ENCODE assay signal across 8 cellular contexts in the genomic region with DNA sequence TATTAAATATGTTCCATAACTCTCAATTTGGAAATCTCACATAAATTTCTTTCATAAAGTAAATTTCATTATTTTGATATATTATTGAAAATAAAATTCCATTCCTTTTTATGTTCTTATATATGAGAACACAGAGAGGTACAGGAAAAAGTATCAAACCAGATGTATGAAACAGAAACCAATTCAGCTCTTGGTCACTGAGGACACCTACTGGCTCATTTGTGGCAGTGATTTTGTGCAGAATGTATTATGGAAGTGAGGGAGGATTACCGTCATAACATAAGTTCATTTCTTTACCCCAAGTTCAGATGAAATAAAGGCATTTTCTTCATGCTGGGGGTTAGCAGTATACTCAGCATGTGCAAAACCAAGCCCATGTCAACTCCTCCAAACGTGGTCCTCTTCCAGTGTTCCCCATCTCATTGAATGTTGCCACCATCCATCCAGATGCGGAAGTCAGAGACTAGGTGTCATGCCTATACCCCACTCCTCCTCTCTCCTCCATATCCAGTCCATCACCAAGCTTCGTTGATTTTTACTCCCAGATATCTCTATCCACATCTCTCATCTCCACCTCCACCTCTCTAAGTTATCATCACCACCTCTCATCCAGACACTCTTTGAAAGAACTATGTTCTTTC. TPM values are rescaled to one million over a fixed set of nuclear protein-coding genes. Genes with fewer than 3 reads are reported as not detected.
DNase-seq lines count a peak whose midpoint lies in the region; ATAC-seq and TF ChIP-seq lines count a peak whose summit lies in the region.

No MANE protein-coding gene starts in this region.

- peaks cover 6% of the 10 kb centered on the region for H3K4me1 Mint-ChIP-seq in CD8-positive, alpha-beta T cell (ENCODE audit: low read depth)

- TF ChIP-seq POLR2A in IMR-90 (IDR thresholded peaks at IDR 0.05; ENCODE audit: low read depth, low read length) = no peak

- H3K4me3 ChIP-seq in CD8-positive, alpha-beta T cell (ENCODE audit: low read depth, low read length) = no peak overlapping the region
- no peak overlapping the region for H3K4me3 ChIP-seq in IMR-90 (ENCODE audit: insufficient read depth, low read depth, low read length)

- no peaks in the 10 kb centered on the region for H4K20me1 ChIP-seq in IMR-90 (ENCODE audit: insufficient read depth, low read length)

- H2AK5ac ChIP-seq in IMR-90 (ENCODE audit: low read depth, low read length) = no peak overlapping the region

- no peak overlapping the region for H3K14ac ChIP-seq in IMR-90 (replicated peaks; ENCODE audit: low read depth, low read length)

- no peaks in the 10 kb centered on the region for H3K9me3 ChIP-seq in CD8-positive, alpha-beta T cell (ENCODE audit: low read length)
- peaks cover 3% of the 10 kb centered on the region for H3K9me3 ChIP-seq in IMR-90 (ENCODE audit: control insufficient read depth, insufficient read depth, low read length)

- no peaks in the 10 kb centered on the region for H3K36me3 ChIP-seq in CD8-positive, alpha-beta T cell (ENCODE audit: insufficient read depth, low read length)
- no peaks in the 10 kb centered on the region for H3K36me3 ChIP-seq in IMR-90 (ENCODE audit: control insufficient read depth, insufficient read depth, low read length)

- H2AK9ac ChIP-seq in IMR-90 (replicated peaks; ENCODE audit: low read depth, low read length, poor library complexity) = no peak overlapping the region

- no peaks in the 10 kb centered on the region for H3K27me3 ChIP-seq in CD8-positive, alpha-beta T cell (ENCODE audit: insufficient read depth, low read length)
- H3K27me3 ChIP-seq in IMR-90 (ENCODE audit: control insufficient read depth, insufficient read depth, low read length) = no peaks in the 10 kb centered on the region

- dilution Hi-C loops in IMR-90 (cut with HindIII; ENCODE audit: low sequenced_read_pairs, unreplicated experiment) = no loop called here

- no peak overlapping the region for H3K18ac ChIP-seq in IMR-90 (ENCODE audit: low read depth, low read length)

- H3K27ac ChIP-seq in CD8-positive, alpha-beta T cell (ENCODE audit: low read depth, low read length) = no peak overlapping the region
- no peak overlapping the region for H3K27ac ChIP-seq in IMR-90 (ENCODE audit: insufficient read depth, low read length)

- H3K4ac ChIP-seq in IMR-90 (ENCODE audit: low read depth, low read length) = no peak overlapping the region

- no peak overlapping the region for H3K4me3 Mint-ChIP-seq in CD8-positive, alpha-beta T cell

- H2BK15ac ChIP-seq in IMR-90 (ENCODE audit: low read depth, low read length) = no peak overlapping the region

- no peaks in the 10 kb centered on the region for H3K4me1 ChIP-seq in CD8-positive, alpha-beta T cell (ENCODE audit: insufficient read depth, low read length)
- H3K4me1 ChIP-seq in IMR-90 (ENCODE audit: control insufficient read depth, insufficient read depth, low read length) = no peaks in the 10 kb centered on the region

- no peak overlapping the region for H4K8ac ChIP-seq in IMR-90 (ENCODE audit: low read depth in 2 of 2, low read length in 2 of 2)

- peak; percentile 92 for TF ChIP-seq RAD21 in IMR-90 (IDR thresholded peaks at IDR 0.05; ENCODE audit: low read length)

- H3K79me1 ChIP-seq in IMR-90 (ENCODE audit: low read depth in 1 of 2, low read length in 2 of 2) = no peaks in the 10 kb centered on the region

- in situ Hi-C loops in IMR-90 (cut with MboI; ENCODE audit: low sequenced_read_pairs) = no loop called here

- no peak overlapping the region for H3K4me2 ChIP-seq in IMR-90 (ENCODE audit: low read depth, low read length)

- CTCF ChIA-PET in CD8-positive, alpha-beta T cell (lab: Charles Lee) = interaction anchor here (0.8 to 1.3 kb wide), 3 partner anchors 9 to 27 kb away, joined by 3 to 5 read pairs (median 3); no protein-coding TSS in a partner anchor
- CTCF ChIA-PET in IMR-90 (lab: Yijun Ruan, JAX) = interaction anchor here (0.6 to 0.9 kb wide), 3 partner anchors 10 to 21 kb away, joined by 3 to 4 read pairs (median 3); no protein-coding TSS in a partner anchor

- POLR2A ChIA-PET in CD8-positive, alpha-beta T cell (lab: Charles Lee) = no interaction called here
- POLR2A ChIA-PET in IMR-90 (lab: Charles Lee; ENCODE audit: unreplicated experiment) = interaction anchor here (0.6 kb wide), 1 partner anchor 15 kb away, joined by 3 read pairs; no protein-coding TSS in a partner anchor

- H3K56ac ChIP-seq in IMR-90 (ENCODE audit: extremely low read depth, insufficient read depth, low read length) = no peak overlapping the region

- H4K5ac ChIP-seq in IMR-90 (ENCODE audit: low read depth, low read length) = no peak overlapping the region

- peaks cover 2% of the 10 kb centered on the region for H3K27me3 Mint-ChIP-seq in CD8-positive, alpha-beta T cell (ENCODE audit: low read depth)

- no TSS peak for BruUV-seq in IMR-90 (replicated peaks; lab: Mats Ljungman, UMichigan)

- 39% methylated on average over 3 of the region's 4 CpGs; no CpG with 5 or more reads in 1 of the 2 experiments for WGBS in IMR-90 (ENCODE audit: extremely low coverage in 2 of 2, insufficient read length in 1 of 2), 2 experiments

- no peak overlapping the region for H3K23ac ChIP-seq in IMR-90 (ENCODE audit: low read depth, low read length)

- no peak overlapping the region for H2BK120ac ChIP-seq in IMR-90 (ENCODE audit: low read depth, low read length)

- peak; percentile 70 for TF ChIP-seq CTCF in CD8-positive, alpha-beta T cell (IDR thresholded peaks at IDR 0.05)
- peak; percentile 91 for TF ChIP-seq CTCF in IMR-90 (conservative IDR thresholded peaks at IDR 0.05; ENCODE audit: low read depth, low read length)

- H3K9me1 ChIP-seq in IMR-90 (ENCODE audit: insufficient read depth, low read length) = no peaks in the 10 kb centered on the region

- no peak overlapping the region for H4K91ac ChIP-seq in IMR-90 (ENCODE audit: insufficient read depth, low read depth, low read length)

- H2BK20ac ChIP-seq in IMR-90 (ENCODE audit: low read depth, low read length) = no peak overlapping the region; the same call in 1 of the 2 replicates

- peaks cover 9% of the 10 kb centered on the region for H3K9me3 Mint-ChIP-seq in CD8-positive, alpha-beta T cell

- intact Hi-C loops in CD8-positive, alpha-beta T cell (cut with DNase I, micrococcal nuclease) = no loop called here
- intact Hi-C loops in IMR-90 (cut with micrococcal nuclease) (no loop called here), posterior vena cava (cut with DNase I) (no loop called here)

- peak; percentile 34 for ATAC-seq in CD8-positive, alpha-beta T cell
- peak; percentile 62 for ATAC-seq in GM18858 (IDR thresholded peaks at IDR 0.05; ENCODE audit: unreplicated experiment)
- peak; percentile 94 for ATAC-seq in IMR-90 (ENCODE audit: low read depth)

- no peak overlapping the region for H2BK5ac ChIP-seq in IMR-90 (ENCODE audit: low read depth, low read length, poor library complexity, severe bottlenecking)

- peak overlapping the region; percentile 24; the same call in 1 of the 2 replicates for H3K9ac ChIP-seq in IMR-90 (ENCODE audit: low read depth, low read length)

- H3K27ac Mint-ChIP-seq in CD8-positive, alpha-beta T cell = no peak overlapping the region

- peaks cover 2% of the 10 kb centered on the region for H3K36me3 Mint-ChIP-seq in CD8-positive, alpha-beta T cell

- peak overlapping the region; percentile 84 for H2AFZ ChIP-seq in IMR-90 (replicated peaks; ENCODE audit: low read length, poor library complexity)

- DNase-seq in CD8-positive, alpha-beta T cell = no peak
- peak; percentile 77 for DNase-seq in IMR-90
- peak; percentile 78 for DNase-seq in RKO (ENCODE audit: low spot score)
- peak; percentile 73 to 80 for DNase-seq in dermis microvascular lymphatic vessel endothelial cell (ENCODE audit: low read depth in 2 of 2)
- DNase-seq in lung microvascular endothelial cell (ENCODE audit: low read depth in 2 of 2) = peak; percentile 83 to 86
- DNase-seq in posterior vena cava (ENCODE audit: low spot score) = no peak
- no peak for DNase-seq in NCI-H524 treated with DMSO at 0.1 percent for 48 hours (lab: John Stamatoyannopoulos, UW)

TF ChIP-seq in IMR-90, 13 proteins besides CTCF, POLR2A, EP300 and RAD21:
- TF ChIP-seq MXI1 (IDR thresholded peaks at IDR 0.05; ENCODE audit: borderline replicate concordance, low read depth, low read length) (no peak), CEBPB (IDR thresholded peaks at IDR 0.05; ENCODE audit: low read depth, low read length) (no peak), SMC3 (IDR thresholded peaks at IDR 0.05; ENCODE audit: low read depth, low read length) (peak; percentile 76)

RNA-seq across cellular contexts. Expression of gene MALL, which starts 41.7 kb away (rescaled TPM):
- not detected for total RNA-seq in CD8-positive, alpha-beta T cell
- total RNA-seq in IMR-90 (2012; rRNA removed) (1.6 and 2.2 TPM in 2 replicates), dermis microvascular lymphatic vessel endothelial cell (26.8 and 64.3 TPM in 2 replicates), lung microvascular endothelial cell (13.7 and 46.0 TPM in 2 replicates), posterior vena cava (10 to 100 TPM; 35.1 to 38.8 TPM)
- polyA plus RNA-seq in IMR-90 (2012; rRNA removed) = 1.2 and 1.6 TPM in 2 replicates
- 1.0 and 1.4 TPM in 2 replicates for polyA plus RNA-seq in IMR-90 (2012; cell fraction: cytosol; rRNA removed)
- polyA plus RNA-seq in IMR-90 (2012; cell fraction: nucleus; rRNA removed; ENCODE audit: low replicate concordance) = 0.37 and 0.46 TPM in 2 replicates

RNA-seq across cellular contexts. Expression of gene NPHP1, which starts 47.5 kb away (rescaled TPM):
- under 1 TPM; 0.11 to 0.33 TPM for total RNA-seq in CD8-positive, alpha-beta T cell
- total RNA-seq in IMR-90 (2012; rRNA removed) (1.8 and 2.8 TPM in 2 replicates), dermis microvascular lymphatic vessel endothelial cell (1.5 and 1.7 TPM in 2 replicates), lung microvascular endothelial cell (0.40 and 1.5 TPM in 2 replicates), posterior vena cava (1 to 10 TPM; 7.9 to 8.4 TPM)
- polyA plus RNA-seq in IMR-90 (2012; rRNA removed) = 2.1 and 2.5 TPM in 2 replicates
- 0.42 and 0.66 TPM in 2 replicates for polyA plus RNA-seq in IMR-90 (2012; cell fraction: cytosol; rRNA removed)
- polyA plus RNA-seq in IMR-90 (2012; cell fraction: nucleus; rRNA removed; ENCODE audit: low replicate concordance) = 0.35 and 2.8 TPM in 2 replicates

RNA-seq across cellular contexts. Expression of gene MTLN, which starts 55.1 kb away (rescaled TPM):
- 10 to 100 TPM; 13.6 to 15.7 TPM for total RNA-seq in CD8-positive, alpha-beta T cell
- total RNA-seq in IMR-90 (2012; rRNA removed) (6.9 and 14.5 TPM in 2 replicates), dermis microvascular lymphatic vessel endothelial cell (36.8 and 68.2 TPM in 2 replicates), lung microvascular endothelial cell (59.1 and 73.2 TPM in 2 replicates), posterior vena cava (10 to 100 TPM; 41.8 to 58.5 TPM)
- polyA plus RNA-seq in IMR-90 (2012; rRNA removed) = 13.5 and 20.7 TPM in 2 replicates
- polyA plus RNA-seq in IMR-90 (2012; cell fraction: cytosol; rRNA removed) = 59.3 and 202 TPM in 2 replicates
- polyA plus RNA-seq in IMR-90 (2012; cell fraction: nucleus; rRNA removed; ENCODE audit: low replicate concordance) = 11.2 and 12.1 TPM in 2 replicates

Comparison
In these comparisons a context has a peak if more than half of its experiments do, and no peak if none do; other contexts are left out.
1. ATAC-seq: peak in every context shown above with its lines; median percentile 94 in IMR-90; 62 in GM18858; 34 in CD8-positive, alpha-beta T cell.
2. DNase-seq: peak in IMR-90 (single experiment), RKO (single experiment), dermis microvascular lymphatic vessel endothelial cell (2 of 2) and lung microvascular endothelial cell (2 of 2); none in CD8-positive, alpha-beta T cell (0 of 7), posterior vena cava (single experiment) and NCI-H524 treated with DMSO at 0.1 percent for 48 hours (single experiment).